8 cellular contexts compared by ENCODE assay signal in the genomic region with DNA sequence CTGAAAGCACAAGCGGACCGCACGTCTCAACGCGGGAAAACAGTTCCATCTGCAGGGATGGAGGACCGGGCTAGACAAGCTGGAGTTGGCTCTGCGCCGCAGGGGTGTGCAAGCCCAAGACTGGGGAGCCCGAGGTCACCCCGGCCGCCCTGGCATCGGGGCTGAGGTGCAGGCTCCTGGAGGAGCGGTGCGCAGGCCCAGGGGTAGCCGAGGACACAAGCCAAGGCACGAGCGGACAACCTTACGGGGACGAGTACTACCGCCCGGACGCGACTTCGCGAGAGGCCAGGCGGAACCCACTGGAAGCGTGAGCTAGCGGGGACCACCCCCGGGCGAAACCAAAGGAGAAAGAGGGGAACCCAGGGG. TPM values are rescaled to one million over a fixed set of nuclear protein-coding genes. Genes with fewer than 3 reads are reported as not detected.
DNase-seq lines count a peak whose midpoint lies in the region; ATAC-seq and TF ChIP-seq lines count a peak whose summit lies in the region.
"Not testable (repeated sequence)": the region's sequence is repeated elsewhere in the genome, so short reads cannot be mapped to it uniquely, and the experiment has no call there.

No MANE protein-coding gene starts in this region.

- H3K27ac ChIP-seq in foreskin keratinocyte (peak overlapping the region; percentile 47), mucosa of rectum (ENCODE audit: low read depth in 2 of 2, low read length in 2 of 2) (peak overlapping the region; percentile 51 to 77)

- not testable (repeated sequence) for H3K27me3 Mint-ChIP-seq in activated naive CD8-positive, alpha-beta T cell treated with anti-CD3 and anti-CD28 coated beads, Interleukin-2, amount 10 ng/mL, durations not matched to agents 7 days and 5 days

- not testable (repeated sequence) for H3K9me3 ChIP-seq in mucosa of rectum (ENCODE audit: control insufficient read depth in 2 of 2, low read length in 2 of 2)

- not testable (repeated sequence) for TF ChIP-seq CTCF in GM20000 (IDR thresholded peaks at IDR 0.05; ENCODE audit: extremely low read depth, missing control alignments); foreskin keratinocyte (conservative IDR thresholded peaks at IDR 0.05)

- peak overlapping the region; percentile 92 for H3K4me3 Mint-ChIP-seq in activated naive CD8-positive, alpha-beta T cell treated with anti-CD3 and anti-CD28 coated beads, Interleukin-2, amount 10 ng/mL, durations not matched to agents 7 days and 5 days

- H3K4me1 Mint-ChIP-seq in activated naive CD8-positive, alpha-beta T cell treated with anti-CD3 and anti-CD28 coated beads, Interleukin-2, amount 10 ng/mL, durations not matched to agents 7 days and 5 days = not testable (repeated sequence)

- DNase-seq in COLO668 (lab: John Stamatoyannopoulos, UW; ENCODE audit: unreplicated experiment) (peak; percentile 57), GM20000 (ENCODE audit: low spot score) (peak; percentile 28), RPMI8226 (peak; percentile 45), foreskin keratinocyte (peak; percentile 6 to 42)
- not testable (repeated sequence) for DNase-seq in activated naive CD8-positive, alpha-beta T cell treated with anti-CD3 and anti-CD28 coated beads, Interleukin-2, amount 10 ng/mL, durations not matched to agents 7 days and 5 days
- peak; percentile 40 for DNase-seq in stimulated activated CD8-positive, alpha-beta memory T cell treated with anti-CD3 and anti-CD28 coated beads, Interleukin-4, amount 100 ng/mL, for 24 hours (ENCODE audit: low read depth)

- H3K27ac Mint-ChIP-seq in activated naive CD8-positive, alpha-beta T cell treated with anti-CD3 and anti-CD28 coated beads, Interleukin-2, amount 10 ng/mL, durations not matched to agents 7 days and 5 days = peak overlapping the region; percentile 86

- not testable (repeated sequence) for H3K4me1 ChIP-seq in foreskin keratinocyte; mucosa of rectum (ENCODE audit: control insufficient read depth in 2 of 2, insufficient read depth in 2 of 2, low read length in 2 of 2)

- H3K36me3 ChIP-seq in mucosa of rectum (ENCODE audit: control insufficient read depth in 2 of 2, insufficient read depth in 2 of 2, low read length in 2 of 2) = peaks cover 5 to 12% of the 10 kb centered on the region in 2 donors

- POLR2A ChIA-PET in activated naive CD8-positive, alpha-beta T cell treated with anti-CD3 and anti-CD28 coated beads, Interleukin-2, amount 10 ng/mL, durations not matched to agents 7 days and 5 days (lab: Charles Lee) = interaction anchor here (1.3 kb wide), 1 partner anchor 71 kb away, joined by 7 read pairs; a partner anchor contains a TSS

- H3K9me3 Mint-ChIP-seq in activated naive CD8-positive, alpha-beta T cell treated with anti-CD3 and anti-CD28 coated beads, Interleukin-2, amount 10 ng/mL, durations not matched to agents 7 days and 5 days = not testable (repeated sequence)

- peak overlapping the region; percentile 86 for H3K4me3 ChIP-seq in mucosa of rectum (ENCODE audit: low read length in 2 of 2)

- ATAC-seq in HG03342 (IDR thresholded peaks at IDR 0.05; ENCODE audit: unreplicated experiment) (peak; percentile 38), foreskin keratinocyte (peak; percentile 53)
- peak; percentile 55 for ATAC-seq in activated naive CD8-positive, alpha-beta T cell treated with anti-CD3 and anti-CD28 coated beads, Interleukin-2, amount 10 ng/mL, durations not matched to agents 7 days and 5 days (ENCODE audit: low read depth)

- not testable (repeated sequence) for H3K27me3 ChIP-seq in foreskin keratinocyte; mucosa of rectum (ENCODE audit: control insufficient read depth in 2 of 2, insufficient read depth in 2 of 2, low read length in 2 of 2)

- H3K9ac ChIP-seq in mucosa of rectum (ENCODE audit: low read depth in 1 of 2, low read length in 2 of 2) = peak overlapping the region; percentile 75 to 78

- not testable (repeated sequence) for H3K36me3 Mint-ChIP-seq in activated naive CD8-positive, alpha-beta T cell treated with anti-CD3 and anti-CD28 coated beads, Interleukin-2, amount 10 ng/mL, durations not matched to agents 7 days and 5 days

RNA-seq across cellular contexts. Expression of a gene that starts 8.5 kb away (rescaled TPM):
- not detected for total RNA-seq in activated naive CD8-positive, alpha-beta T cell treated with anti-CD3 and anti-CD28 coated beads, Interleukin-2, amount 10 ng/mL, durations not matched to agents 7 days and 5 days
- total RNA-seq in foreskin keratinocyte = 1.4 and 2.9 TPM in 2 replicates
- polyA plus RNA-seq in foreskin keratinocyte = 2.3 and 5.8 TPM in 2 replicates

RNA-seq across cellular contexts. Expression of a gene that starts 53.7 kb away (rescaled TPM):
- total RNA-seq in activated naive CD8-positive, alpha-beta T cell treated with anti-CD3 and anti-CD28 coated beads, Interleukin-2, amount 10 ng/mL, durations not matched to agents 7 days and 5 days = 1 to 10 TPM; 1.5 to 1.7 TPM
- 0.18 and 0.20 TPM in 2 replicates for total RNA-seq in foreskin keratinocyte
- 0.14 and 0.28 TPM in 2 replicates for polyA plus RNA-seq in foreskin keratinocyte
